23 cellular contexts compared by ENCODE assay signal in the genomic region with DNA sequence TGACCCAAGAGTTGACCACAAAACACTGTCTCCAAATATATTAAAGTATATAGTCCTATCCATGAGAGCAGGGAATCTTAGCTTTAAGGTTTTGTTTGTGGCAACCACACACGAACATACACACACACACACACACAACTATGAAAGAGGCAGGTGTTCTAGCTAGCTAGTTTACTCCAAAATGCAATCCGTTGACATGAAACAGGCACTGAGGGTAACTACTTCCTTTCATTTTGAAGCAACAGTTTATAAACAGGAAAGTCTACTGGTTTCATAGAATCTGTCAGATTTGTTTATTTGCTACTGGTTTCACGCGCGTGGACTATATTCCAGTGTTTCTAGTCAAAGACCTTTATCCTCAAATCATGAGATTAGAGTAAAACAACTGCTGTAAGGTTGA. TPM values are rescaled to one million over a fixed set of nuclear protein-coding genes. Genes with fewer than 3 reads are reported as not detected.
A peak's percentile ranks its signal among the peaks of the same experiment; 100 is the strongest.
DNase-seq lines count a peak whose midpoint lies in the region; ATAC-seq and TF ChIP-seq lines count a peak whose summit lies in the region.
"Had no signal": no experiment of that assay in that cellular context is flagged by ENCODE, and none has a peak within 500 bp of the region (broad histone marks: within the 10 kb centered on the region; RNA-seq: fewer than 3 reads in every experiment).

No MANE protein-coding gene starts in this region.

- H3K4me1 ChIP-seq in thymus (ENCODE audit: control insufficient read depth, insufficient read depth, low read length) (peaks cover 54% of the 10 kb centered on the region), Peyer's patch (no peaks in the 10 kb centered on the region), left ventricle myocardium inferior (no peaks in the 10 kb centered on the region)
- H3K4me1 ChIP-seq: A549, BE2C, Caco-2 had no signal

- H3K27ac Mint-ChIP-seq in activated CD8-positive, alpha-beta memory T cell treated with anti-CD3 and anti-CD28 coated beads, Interleukin-2, amount 10 ng/mL, durations not matched to agents 7 days and 5 days: peak overlapping the region; percentile 72
- peak overlapping the region; percentile 58 for H3K27ac Mint-ChIP-seq in T-helper 2 cell treated with Interferon-gamma antibody and Interleukin-4, amounts not matched to agents 5 μg/mL and 100 μg/mL, for 36 hours
- H3K27ac Mint-ChIP-seq: CD4-positive, CD25-positive, alpha-beta regulatory T cell; CD8-positive, alpha-beta T cell; H9 had no signal

- H3K36me3 Mint-ChIP-seq in activated CD8-positive, alpha-beta memory T cell treated with anti-CD3 and anti-CD28 coated beads, Interleukin-2, amount 10 ng/mL, durations not matched to agents 7 days and 5 days: peaks cover 2% of the 10 kb centered on the region
- peaks cover 4% of the 10 kb centered on the region for H3K36me3 Mint-ChIP-seq in T-helper 2 cell treated with Interferon-gamma antibody and Interleukin-4, amounts not matched to agents 5 μg/mL and 100 μg/mL, for 36 hours (ENCODE audit: low read depth)
- H3K36me3 Mint-ChIP-seq: CD4-positive, CD25-positive, alpha-beta regulatory T cell; CD8-positive, alpha-beta T cell had no signal

- H3K9me3 Mint-ChIP-seq in activated CD8-positive, alpha-beta memory T cell treated with anti-CD3 and anti-CD28 coated beads, Interleukin-2, amount 10 ng/mL, durations not matched to agents 7 days and 5 days (ENCODE audit: low read depth): no peaks in the 10 kb centered on the region
- peaks cover 13% of the 10 kb centered on the region for H3K9me3 Mint-ChIP-seq in T-helper 2 cell treated with Interferon-gamma antibody and Interleukin-4, amounts not matched to agents 5 μg/mL and 100 μg/mL, for 36 hours
- H3K9me3 Mint-ChIP-seq: CD8-positive, alpha-beta T cell had no signal

- TF ChIP-seq POLR2A in Peyer's patch (IDR thresholded peaks at IDR 0.05): no peak

- WGBS in thymus: 20% methylated on average over 5 of the region's 5 CpGs

- intact Hi-C loops in left ventricle myocardium inferior (cut with micrococcal nuclease): no loop called here

- H3K27me3 ChIP-seq in thymus (ENCODE audit: control insufficient read depth, insufficient read depth) (no peaks in the 10 kb centered on the region), Peyer's patch (no peaks in the 10 kb centered on the region), left ventricle myocardium inferior (ENCODE audit: low read depth) (peaks cover 61% of the 10 kb centered on the region)

- no peaks in the 10 kb centered on the region for H3K9me3 ChIP-seq in thymus (ENCODE audit: control insufficient read depth)
- H3K9me3 ChIP-seq in Peyer's patch: no peaks in the 10 kb centered on the region
- H3K9me3 ChIP-seq in left ventricle myocardium inferior (replicated peaks): no peaks in the 10 kb centered on the region
- H3K9me3 ChIP-seq: A549, BE2C, Caco-2 had no signal

- no peak overlapping the region for H3K4me3 ChIP-seq in Jurkat, Clone E6-1 (ENCODE audit: low read length)
- no peak overlapping the region for H3K4me3 ChIP-seq in thymus (ENCODE audit: low read length)
- no peak overlapping the region for H3K4me3 ChIP-seq in Peyer's patch
- no peak overlapping the region for H3K4me3 ChIP-seq in left ventricle myocardium inferior
- H3K4me3 ChIP-seq: A549 had no signal

- H3K27me3 Mint-ChIP-seq in activated CD8-positive, alpha-beta memory T cell treated with anti-CD3 and anti-CD28 coated beads, Interleukin-2, amount 10 ng/mL, durations not matched to agents 7 days and 5 days: peaks cover 39% of the 10 kb centered on the region
- H3K27me3 Mint-ChIP-seq in T-helper 2 cell treated with Interferon-gamma antibody and Interleukin-4, amounts not matched to agents 5 μg/mL and 100 μg/mL, for 36 hours (ENCODE audit: low read depth): peaks cover 13% of the 10 kb centered on the region

- peak overlapping the region; percentile 86 for H3K27ac ChIP-seq in thymus (ENCODE audit: low read depth)
- H3K27ac ChIP-seq in Peyer's patch: no peak overlapping the region
- no peak overlapping the region for H3K27ac ChIP-seq in left ventricle myocardium inferior (replicated peaks)
- H3K27ac ChIP-seq: 22Rv1, A549, C4-2B had no signal

- peaks cover 15% of the 10 kb centered on the region for H3K4me1 Mint-ChIP-seq in activated CD8-positive, alpha-beta memory T cell treated with anti-CD3 and anti-CD28 coated beads, Interleukin-2, amount 10 ng/mL, durations not matched to agents 7 days and 5 days
- peaks cover 43% of the 10 kb centered on the region for H3K4me1 Mint-ChIP-seq in T-helper 2 cell treated with Interferon-gamma antibody and Interleukin-4, amounts not matched to agents 5 μg/mL and 100 μg/mL, for 36 hours (ENCODE audit: low read depth)

- CTCF ChIA-PET in activated CD8-positive, alpha-beta memory T cell treated with anti-CD3 and anti-CD28 coated beads, Interleukin-2, amount 10 ng/mL, durations not matched to agents 7 days and 5 days (lab: Charles Lee): no interaction called here

- H3K4me3 Mint-ChIP-seq in activated CD8-positive, alpha-beta memory T cell treated with anti-CD3 and anti-CD28 coated beads, Interleukin-2, amount 10 ng/mL, durations not matched to agents 7 days and 5 days: no peak overlapping the region
- peak overlapping the region; percentile 51 for H3K4me3 Mint-ChIP-seq in T-helper 2 cell treated with Interferon-gamma antibody and Interleukin-4, amounts not matched to agents 5 μg/mL and 100 μg/mL, for 36 hours
- H3K4me3 Mint-ChIP-seq: CD8-positive, alpha-beta T cell; H9 had no signal

- TF ChIP-seq CTCF in Peyer's patch (IDR thresholded peaks at IDR 0.05) (no peak), left ventricle myocardium inferior (IDR thresholded peaks at IDR 0.05; ENCODE audit: borderline replicate concordance) (no peak)

- DNase-seq in activated CD8-positive, alpha-beta memory T cell treated with anti-CD3 and anti-CD28 coated beads, Interleukin-2, amount 10 ng/mL, durations not matched to agents 7 days and 5 days: no peak
- no peak for DNase-seq in activated CD8-positive, alpha-beta memory T cell treated with anti-CD3 and anti-CD28 coated beads for 24 hours
- peak; percentile 92 for DNase-seq in Jurkat, Clone E6-1 (ENCODE audit: low read depth, low spot score)
- DNase-seq in T-helper 2 cell treated with Interferon-gamma antibody and Interleukin-4, amounts not matched to agents 5 μg/mL and 100 μg/mL, for 36 hours (ENCODE audit: low spot score): no peak
- DNase-seq in Peyer's patch: no peak
- DNase-seq in left ventricle myocardium inferior: no peak
- DNase-seq: ACHN; AML-193; BE2C; Caco-2; CD8-positive, alpha-beta T cell; DMS153; EL; GDM1; H9 had no signal

- peak; percentile 58 for ATAC-seq in activated CD8-positive, alpha-beta memory T cell treated with anti-CD3 and anti-CD28 coated beads, Interleukin-2, amount 10 ng/mL, durations not matched to agents 7 days and 5 days
- ATAC-seq in GM18907 (IDR thresholded peaks at IDR 0.05; ENCODE audit: unreplicated experiment): no peak
- ATAC-seq: A549; CD8-positive, alpha-beta T cell; HCT116 had no signal

- H3K36me3 ChIP-seq in thymus (ENCODE audit: control insufficient read depth, insufficient read depth) (no peaks in the 10 kb centered on the region), Peyer's patch (no peaks in the 10 kb centered on the region), left ventricle myocardium inferior (no peaks in the 10 kb centered on the region)
- H3K36me3 ChIP-seq: BE2C had no signal

RNA-seq across cellular contexts. Expression of a gene that starts 14.9 kb away (rescaled TPM):
- not detected for total RNA-seq in activated CD8-positive, alpha-beta memory T cell treated with anti-CD3 and anti-CD28 coated beads, Interleukin-2, amount 10 ng/mL, durations not matched to agents 7 days and 5 days
- polyA plus RNA-seq in Jurkat, Clone E6-1 (2012; ENCODE audit: insufficient read depth, insufficient read length): not detected
- polyA plus RNA-seq in thymus: 2.6 TPM
- total RNA-seq in Peyer's patch: not detected
- total RNA-seq in left ventricle myocardium inferior: not detected
- total RNA-seq: Caco-2; CD4-positive, CD25-positive, alpha-beta regulatory T cell; CD8-positive, alpha-beta T cell; H4; H9 had no signal
- polyA plus RNA-seq: A549; CD4-positive, CD25-positive, alpha-beta regulatory T cell had no signal
